ENCODE assay signal across 8 cellular contexts in genomic region chr16:79599837-79600635, GRCh38. TPM values are rescaled to one million over a fixed set of nuclear protein-coding genes. Genes with fewer than 3 reads are reported as not detected.
DNase-seq lines count a peak whose midpoint lies in the region; ATAC-seq and TF ChIP-seq lines count a peak whose summit lies in the region.

No MANE protein-coding gene starts in this region.

- peak; percentile 31 for ATAC-seq in GM19395 (IDR thresholded peaks at IDR 0.05; ENCODE audit: unreplicated experiment)
- no peak for ATAC-seq in GM21360 (IDR thresholded peaks at IDR 0.05; ENCODE audit: unreplicated experiment)

- H3K27me3 ChIP-seq in AG04450 (ENCODE audit: control insufficient read depth, insufficient read depth, low read length) (peaks cover 26% of the 10 kb centered on the region), neuron (ENCODE audit: insufficient read depth, low read length) (no peaks in the 10 kb centered on the region)

- CTCF ChIA-PET in AG04450 (lab: Charles Lee) = interaction anchor here (1.2 kb wide), 1 partner anchor 769 kb away, joined by 3 read pairs; no protein-coding TSS in a partner anchor

- POLR2A ChIA-PET in AG04450 (lab: Yijun Ruan, JAX) = no interaction called here

- H3K36me3 ChIP-seq in neuron (ENCODE audit: insufficient read depth, low read length) = no peaks in the 10 kb centered on the region

- H3K4me3 ChIP-seq in AG04450 (ENCODE audit: low read depth, low read length) = peak overlapping the region; percentile 48
- peak overlapping the region; percentile 96 for H3K4me3 ChIP-seq in neuron (ENCODE audit: low read length)

- no peaks in the 10 kb centered on the region; the same call in 1 of the 2 replicates for H3K9me3 ChIP-seq in AG04450 (ENCODE audit: control insufficient read depth, insufficient read depth, low read length)
- no peaks in the 10 kb centered on the region for H3K9me3 ChIP-seq in neuron (ENCODE audit: low read length)

- peak overlapping the region; percentile 73 for H2AFZ ChIP-seq in neuron (ENCODE audit: low read depth, low read length)

- peaks cover 29% of the 10 kb centered on the region for H3K4me1 ChIP-seq in neuron (ENCODE audit: insufficient read depth, low read length)

- DNase-seq in AG04450 (ENCODE audit: low read depth, low spot score) (no peak), NCI-H524 treated with DMSO at 0.1 percent for 48 hours (lab: John Stamatoyannopoulos, UW) (peak; percentile 38), germinal center (ENCODE audit: low spot score) (peak; percentile 79), NK-92 (lab: John Stamatoyannopoulos, UW; ENCODE audit: unreplicated experiment) (no peak)
- DNase-seq in activated naive CD4-positive, alpha-beta T cell treated with anti-CD3 and anti-CD28 coated beads, Interleukin-2, amount 50 U/mL, for 16 hours = peak; percentile 47

- H3K27ac ChIP-seq in AG04450 (ENCODE audit: low read depth, low read length) = no peak overlapping the region

- no peak for TF ChIP-seq CTCF in AG04450 (IDR thresholded peaks at IDR 0.05; ENCODE audit: low read depth, low read length)

RNA-seq across cellular contexts. Expression of gene MAF, which starts 0.5 kb away (rescaled TPM):
- polyA plus RNA-seq in AG04450 (2011; rRNA removed) = 0.07 and 0.09 TPM in 2 replicates
- polyA minus RNA-seq in AG04450 (2011; rRNA and poly(A)+ RNA removed) = 0.14 TPM in 1 of 2 replicates, not detected in the other

Comparison
In these comparisons a context has a peak if more than half of its experiments do, and no peak if none do; other contexts are left out.
1. DNase-seq: peak in NCI-H524 treated with DMSO at 0.1 percent for 48 hours (single experiment), activated naive CD4-positive, alpha-beta T cell treated with anti-CD3 and anti-CD28 coated beads, Interleukin-2, amount 50 U/mL, for 16 hours (single experiment) and germinal center (single experiment); none in AG04450 (single experiment) and NK-92 (single experiment).